ENCODE assay signal across 1 cellular context in genomic region chr17:36182176-36183000, GRCh38.
TF ChIP-seq lines count a peak whose summit lies in the region.

No MANE protein-coding gene starts in this region.

TF ChIP-seq in IMR-90, 13 proteins besides CTCF, POLR2A, EP300 and RAD21 (continued from another document):
- TF ChIP-seq USF2 (IDR thresholded peaks at IDR 0.05; ENCODE audit: low read depth, low read length) (no peak), CHD1 (IDR thresholded peaks at IDR 0.05; ENCODE audit: low read depth, low read length) (no peak), MXI1 (IDR thresholded peaks at IDR 0.05; ENCODE audit: borderline replicate concordance, low read depth, low read length) (no peak), FOS (IDR thresholded peaks at IDR 0.05; ENCODE audit: low read depth, low read length) (no peak), CEBPB (IDR thresholded peaks at IDR 0.05; ENCODE audit: low read depth, low read length) (no peak), ELK1 (IDR thresholded peaks at IDR 0.05; ENCODE audit: borderline replicate concordance, low read depth, low read length) (no peak), BHLHE40 (IDR thresholded peaks at IDR 0.05; ENCODE audit: low read depth, low read length) (no peak), RCOR1 (IDR thresholded peaks at IDR 0.05; ENCODE audit: insufficient replicate concordance, low read length) (no peak), SMC3 (IDR thresholded peaks at IDR 0.05; ENCODE audit: low read depth, low read length) (no peak)
TF ChIP-seq in IMR-90: peak in this region for 0.
